21 cellular contexts compared by ENCODE assay signal in genomic region chr14:29822430-29822709, GRCh38.
DNase-seq lines count a peak whose midpoint lies in the region; ATAC-seq and TF ChIP-seq lines count a peak whose summit lies in the region.
"Had no signal": no experiment of that assay in that cellular context is flagged by ENCODE, and none has a peak within 500 bp of the region (broad histone marks: within the 10 kb centered on the region; RNA-seq: fewer than 3 reads in every experiment).

No MANE protein-coding gene starts in this region.

- H3K27ac ChIP-seq in endodermal cell (ENCODE audit: low read depth, low read length) (peak overlapping the region; percentile 9), neural cell (ENCODE audit: low read length) (no peak overlapping the region)
- H3K27ac ChIP-seq: RWPE1, transverse colon had no signal

- no peak overlapping the region for H3K4me3 Mint-ChIP-seq in endodermal cell
- H3K4me3 Mint-ChIP-seq: activated CD4-positive, alpha-beta T cell treated with anti-CD3 and anti-CD28 coated beads, Interleukin-2, amount 10 ng/mL, durations not matched to agents 7 days and 5 days; activated naive CD4-positive, alpha-beta T cell treated with anti-CD3 and anti-CD28 coated beads, Interleukin-2, amount 10 ng/mL, durations not matched to agents 7 days and 5 days; CD4-positive, CD25-positive, alpha-beta regulatory T cell; naive thymus-derived CD4-positive, alpha-beta T cell had no signal

- no peaks in the 10 kb centered on the region for H3K36me3 Mint-ChIP-seq in endodermal cell (ENCODE audit: low read depth)
- H3K36me3 Mint-ChIP-seq: activated naive CD4-positive, alpha-beta T cell treated with anti-CD3 and anti-CD28 coated beads, Interleukin-2, amount 10 ng/mL, durations not matched to agents 7 days and 5 days; CD4-positive, CD25-positive, alpha-beta regulatory T cell; naive thymus-derived CD4-positive, alpha-beta T cell had no signal

- TF ChIP-seq EP300 in neural cell (conservative IDR thresholded peaks at IDR 0.05; ENCODE audit: poor library complexity, severe bottlenecking) = no peak

- H3K9me3 Mint-ChIP-seq in endodermal cell = no peaks in the 10 kb centered on the region
- H3K9me3 Mint-ChIP-seq: activated CD4-positive, alpha-beta T cell treated with anti-CD3 and anti-CD28 coated beads, Interleukin-2, amount 10 ng/mL, durations not matched to agents 7 days and 5 days had no signal

- peak overlapping the region; percentile 0 for H3K4me2 ChIP-seq in neural cell (ENCODE audit: low read length)

- H3K4me3 ChIP-seq in LNCaP clone FGC (ENCODE audit: low read depth, low read length) = no peak overlapping the region
- H3K4me3 ChIP-seq in endodermal cell (ENCODE audit: low read length) = no peak overlapping the region
- H3K4me3 ChIP-seq in neural cell (ENCODE audit: low read length) = no peak overlapping the region
- H3K4me3 ChIP-seq: transverse colon had no signal

- peak overlapping the region; percentile 49 for H3K27ac Mint-ChIP-seq in endodermal cell
- H3K27ac Mint-ChIP-seq: activated CD4-positive, alpha-beta T cell treated with anti-CD3 and anti-CD28 coated beads, Interleukin-2, amount 10 ng/mL, durations not matched to agents 7 days and 5 days; activated naive CD4-positive, alpha-beta T cell treated with anti-CD3 and anti-CD28 coated beads, Interleukin-2, amount 10 ng/mL, durations not matched to agents 7 days and 5 days; CD4-positive, CD25-positive, alpha-beta regulatory T cell; naive thymus-derived CD4-positive, alpha-beta T cell had no signal

- no peaks in the 10 kb centered on the region for H4K20me1 ChIP-seq in neural cell (ENCODE audit: insufficient read depth)

- no peak for TF ChIP-seq RAD21 in neural cell (conservative IDR thresholded peaks at IDR 0.05)

- DNase-seq in COLO829 (ENCODE audit: low spot score) (peak; percentile 36), LNCaP clone FGC (ENCODE audit: low read depth) (peak; percentile 99), endodermal cell (no peak), DMS53 (lab: John Stamatoyannopoulos, UW) (no peak), NCI-H526 treated with DMSO at 0.1 percent for 48 hours (lab: John Stamatoyannopoulos, UW) (no peak)
- no peak for DNase-seq in stimulated activated CD4-positive, alpha-beta T cell treated with anti-CD3 and anti-CD28 coated beads, Interleukin-2, amount 100 ng/mL, for 48 hours
- DNase-seq: activated CD4-positive, alpha-beta T cell treated with anti-CD3 and anti-CD28 coated beads, Interleukin-2, amount 10 ng/mL, durations not matched to agents 7 days and 5 days; activated naive CD4-positive, alpha-beta T cell treated with anti-CD3 and anti-CD28 coated beads, Interleukin-2, amount 10 ng/mL, durations not matched to agents 7 days and 5 days; activated T-cell treated with anti-CD3 and anti-CD28 coated beads, Interleukin-2, amount 50 U/mL, for 48 hours; CD4-positive, CD25-positive, alpha-beta regulatory T cell; DMS 273 treated with DMSO at 0.1 percent for 48 hours; glutamatergic neuron; left colon; mesendoderm; naive thymus-derived CD4-positive, alpha-beta T cell; stimulated activated CD8-positive, alpha-beta memory T cell treated with anti-CD3 and anti-CD28 coated beads, Interleukin-4, amount 100 ng/mL, for 48 hours; transverse colon had no signal

- H3K27me3 Mint-ChIP-seq in endodermal cell (ENCODE audit: insufficient read depth) = no peaks in the 10 kb centered on the region
- H3K27me3 Mint-ChIP-seq: activated CD4-positive, alpha-beta T cell treated with anti-CD3 and anti-CD28 coated beads, Interleukin-2, amount 10 ng/mL, durations not matched to agents 7 days and 5 days; activated naive CD4-positive, alpha-beta T cell treated with anti-CD3 and anti-CD28 coated beads, Interleukin-2, amount 10 ng/mL, durations not matched to agents 7 days and 5 days; CD4-positive, CD25-positive, alpha-beta regulatory T cell; naive thymus-derived CD4-positive, alpha-beta T cell had no signal

- no peaks in the 10 kb centered on the region for H3F3A ChIP-seq in neural cell (ENCODE audit: insufficient read depth, low read length, poor library complexity, severe bottlenecking)

- H3K9me3 ChIP-seq in endodermal cell (ENCODE audit: control insufficient read depth, low read length) (no peaks in the 10 kb centered on the region), neural cell (ENCODE audit: low read length) (no peaks in the 10 kb centered on the region)
- H3K9me3 ChIP-seq: transverse colon had no signal

- H3K4me1 ChIP-seq in endodermal cell (ENCODE audit: control insufficient read depth, insufficient read depth, low read length) = no peaks in the 10 kb centered on the region

- H3K9me2 ChIP-seq in neural cell (ENCODE audit: insufficient read depth, low read length) = no peaks in the 10 kb centered on the region

- ATAC-seq in SK-N-SH treated with all-trans-retinoic acid at 6 μM for 48 hours = no peak
- ATAC-seq: HCT116; left colon; naive thymus-derived CD4-positive, alpha-beta T cell had no signal

- peaks cover 7% of the 10 kb centered on the region for H3K4me1 Mint-ChIP-seq in endodermal cell
- H3K4me1 Mint-ChIP-seq: activated CD4-positive, alpha-beta T cell treated with anti-CD3 and anti-CD28 coated beads, Interleukin-2, amount 10 ng/mL, durations not matched to agents 7 days and 5 days; activated naive CD4-positive, alpha-beta T cell treated with anti-CD3 and anti-CD28 coated beads, Interleukin-2, amount 10 ng/mL, durations not matched to agents 7 days and 5 days; CD4-positive, CD25-positive, alpha-beta regulatory T cell; naive thymus-derived CD4-positive, alpha-beta T cell had no signal

- H3K36me3 ChIP-seq in endodermal cell (ENCODE audit: control insufficient read depth, insufficient read depth, low read length) (no peaks in the 10 kb centered on the region), neural cell (ENCODE audit: insufficient read depth, low read length) (no peaks in the 10 kb centered on the region)
- H3K36me3 ChIP-seq: transverse colon had no signal

- H3K9ac ChIP-seq in endodermal cell (ENCODE audit: extremely low read depth, low read length, poor library complexity, severe bottlenecking) (no peak overlapping the region), neural cell (ENCODE audit: low read length) (no peak overlapping the region)

- peaks cover 7% of the 10 kb centered on the region for H3K79me2 ChIP-seq in neural cell (replicated peaks; ENCODE audit: insufficient read depth, low read length)

- H3K27me3 ChIP-seq in endodermal cell (ENCODE audit: control insufficient read depth, insufficient read depth, low read length, poor library complexity, severe bottlenecking) = no peaks in the 10 kb centered on the region
- no peaks in the 10 kb centered on the region for H3K27me3 ChIP-seq in neural cell (ENCODE audit: insufficient read depth, low read depth, low read length)
- H3K27me3 ChIP-seq: transverse colon had no signal

- no peak overlapping the region for H2AFZ ChIP-seq in neural cell (ENCODE audit: low read depth, low read length)

- TF ChIP-seq CTCF in LNCaP clone FGC (IDR thresholded peaks at IDR 0.05; ENCODE audit: control insufficient read depth, extremely low read depth, insufficient read depth) = no peak
- no peak for TF ChIP-seq CTCF in endodermal cell (conservative IDR thresholded peaks at IDR 0.05)
- TF ChIP-seq CTCF in neural cell (IDR thresholded peaks at IDR 0.05; ENCODE audit: poor library complexity, severe bottlenecking) = no peak

TF ChIP-seq in neural cell, 6 proteins besides CTCF, POLR2A, EP300 and RAD21 (continues in another document):
- no peak for TF ChIP-seq POLR2AphosphoS5 (IDR thresholded peaks at IDR 0.05)
- no peak for TF ChIP-seq EZH2 (IDR thresholded peaks at IDR 0.05; ENCODE audit: borderline replicate concordance, insufficient read depth, low read length, poor library complexity, severe bottlenecking)

TF ChIP-seq in SK-N-SH treated with all-trans-retinoic acid at 6 μM for 48 hours, 23 proteins besides CTCF, POLR2A, EP300 and RAD21 (continues in another document):
- TF ChIP-seq ZNF70 (CRISPR knock-in tag; IDR thresholded peaks at IDR 0.05) (no peak), RARB (CRISPR knock-in tag; IDR thresholded peaks at IDR 0.05) (no peak), ZFP3 (CRISPR knock-in tag; IDR thresholded peaks at IDR 0.05) (no peak), PPARA (CRISPR knock-in tag; IDR thresholded peaks at IDR 0.05; ENCODE audit: borderline replicate concordance) (no peak), ZNF8 (CRISPR knock-in tag; IDR thresholded peaks at IDR 0.05) (no peak), ESRRG (CRISPR knock-in tag; IDR thresholded peaks at IDR 0.05) (no peak), BACH2 (CRISPR knock-in tag; IDR thresholded peaks at IDR 0.05; ENCODE audit: borderline replicate concordance) (no peak), TOX (CRISPR knock-in tag; IDR thresholded peaks at IDR 0.05; ENCODE audit: borderline replicate concordance) (no peak), GLIS3 (CRISPR knock-in tag; IDR thresholded peaks at IDR 0.05) (no peak), ISL1 (CRISPR knock-in tag; IDR thresholded peaks at IDR 0.05) (no peak), TCF4 (CRISPR knock-in tag; IDR thresholded peaks at IDR 0.05; ENCODE audit: borderline replicate concordance) (no peak), POU6F1 (CRISPR knock-in tag; IDR thresholded peaks at IDR 0.05; ENCODE audit: borderline replicate concordance, low read depth) (no peak)
- TF ChIP-seq, protein P1, sequence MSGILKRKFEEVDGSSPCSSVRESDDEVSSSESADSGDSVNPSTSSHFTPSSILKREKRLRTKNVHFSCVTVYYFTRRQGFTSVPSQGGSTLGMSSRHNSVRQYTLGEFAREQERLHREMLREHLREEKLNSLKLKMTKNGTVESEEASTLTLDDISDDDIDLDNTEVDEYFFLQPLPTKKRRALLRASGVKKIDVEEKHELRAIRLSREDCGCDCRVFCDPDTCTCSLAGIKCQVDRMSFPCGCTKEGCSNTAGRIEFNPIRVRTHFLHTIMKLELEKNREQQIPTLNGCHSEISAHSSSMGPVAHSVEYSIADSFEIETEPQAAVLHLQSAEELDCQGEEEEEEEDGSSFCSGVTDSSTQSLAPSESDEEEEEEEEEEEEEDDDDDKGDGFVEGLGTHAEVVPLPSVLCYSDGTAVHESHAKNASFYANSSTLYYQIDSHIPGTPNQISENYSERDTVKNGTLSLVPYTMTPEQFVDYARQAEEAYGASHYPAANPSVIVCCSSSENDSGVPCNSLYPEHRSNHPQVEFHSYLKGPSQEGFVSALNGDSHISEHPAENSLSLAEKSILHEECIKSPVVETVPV (CRISPR knock-in tag; IDR thresholded peaks at IDR 0.05) = no peak

Comparison
In these comparisons a context has a peak if more than half of its experiments do, and no peak if none do; other contexts are left out.
1. DNase-seq: peak in COLO829 (single experiment) and LNCaP clone FGC (single experiment); none in endodermal cell (single experiment), DMS53 (single experiment), stimulated activated CD4-positive, alpha-beta T cell treated with anti-CD3 and anti-CD28 coated beads, Interleukin-2, amount 100 ng/mL, for 48 hours (0 of 2) and NCI-H526 treated with DMSO at 0.1 percent for 48 hours (single experiment).